In genomic region chr16:87371261-87371866, GRCh38 we compare ENCODE assay signal across 24 cellular contexts. TPM values are rescaled to one million over a fixed set of nuclear protein-coding genes. Genes with fewer than 3 reads are reported as not detected.
DNase-seq lines count a peak whose midpoint lies in the region; ATAC-seq, FAIRE-seq and TF ChIP-seq lines count a peak whose summit lies in the region.
"Had no signal": no experiment of that assay in that cellular context is flagged by ENCODE, and none has a peak within 500 bp of the region (broad histone marks: within the 10 kb centered on the region; RNA-seq: fewer than 3 reads in every experiment).

No MANE protein-coding gene starts in this region.

- H3K27me3 Mint-ChIP-seq in activated CD4-positive, alpha-beta T cell treated with anti-CD3 and anti-CD28 coated beads, Interleukin-2, amount 10 ng/mL, durations not matched to agents 7 days and 5 days: no peaks in the 10 kb centered on the region
- H3K27me3 Mint-ChIP-seq: activated CD4-positive, alpha-beta memory T cell treated with anti-CD3 and anti-CD28 coated beads for 36 hours; activated naive CD8-positive, alpha-beta T cell treated with anti-CD3 and anti-CD28 coated beads, Interleukin-2, amount 10 ng/mL, durations not matched to agents 7 days and 5 days had no signal

- no peak; a peak in 1 of 4 replicates for TF ChIP-seq POLR2A in HepG2 (IDR thresholded peaks at IDR 0.05; ENCODE audit: insufficient read depth in 1 of 2, low read depth in 2 of 2, low read length in 2 of 2)

- H3K27ac ChIP-seq in SJCRH30 (peak overlapping the region; percentile 93), HepG2 (ENCODE audit: extremely low read length, insufficient read depth, low read length) (no peak overlapping the region), psoas muscle (peak overlapping the region; percentile 81)

- TF ChIP-seq EP300 in HepG2 (IDR thresholded peaks at IDR 0.05; ENCODE audit: low read depth in 2 of 2, low read length in 2 of 2) (no peak), HepG2 (CRISPR knock-in tag; IDR thresholded peaks at IDR 0.05; ENCODE audit: borderline replicate concordance) (no peak)

- no peak for TF ChIP-seq RAD21 in HepG2 (CRISPR knock-in tag; IDR thresholded peaks at IDR 0.05)

- intact Hi-C loops in HepG2 (cut with micrococcal nuclease; ENCODE audit: unreplicated experiment): loop anchor here (2.0 kb wide), 1 partner anchor 17 kb away; no protein-coding TSS in a partner anchor
- intact Hi-C loops in psoas muscle (cut with DNase I): loop anchor here in 1 of 2 donors (5.0 kb wide), 1 partner anchor 44 kb away; no protein-coding TSS in a partner anchor

- peaks cover 99% of the 10 kb centered on the region for H4K20me1 ChIP-seq in HepG2 (ENCODE audit: insufficient read depth, low read length)

- FAIRE-seq in HepG2 (lab: Jason Lieb, UNC): no peak
- FAIRE-seq: A204.1 had no signal

- ATAC-seq in HepG2 (no peak), psoas muscle (no peak), HG02981 (IDR thresholded peaks at IDR 0.05; ENCODE audit: unreplicated experiment) (no peak)
- ATAC-seq: sciatic nerve had no signal

- TF ChIP-seq CTCF in HepG2 (CRISPR knock-in tag; IDR thresholded peaks at IDR 0.05) (no peak), psoas muscle (IDR thresholded peaks at IDR 0.05) (no peak)

- peaks cover 12% of the 10 kb centered on the region for H3K4me1 ChIP-seq in SJCRH30
- peaks cover 85% of the 10 kb centered on the region for H3K4me1 ChIP-seq in HepG2 (ENCODE audit: insufficient read depth, low read length)
- peaks cover 63% of the 10 kb centered on the region for H3K4me1 ChIP-seq in psoas muscle

- H3K9ac ChIP-seq in HepG2 (ENCODE audit: insufficient read depth, low read depth, low read length): no peak overlapping the region

- H3K36me3 Mint-ChIP-seq in activated CD4-positive, alpha-beta T cell treated with anti-CD3 and anti-CD28 coated beads, Interleukin-2, amount 10 ng/mL, durations not matched to agents 7 days and 5 days (ENCODE audit: low read depth): peaks cover 4% of the 10 kb centered on the region

- peaks cover 36% of the 10 kb centered on the region for H3K4me1 Mint-ChIP-seq in activated CD4-positive, alpha-beta T cell treated with anti-CD3 and anti-CD28 coated beads, Interleukin-2, amount 10 ng/mL, durations not matched to agents 7 days and 5 days

- in situ Hi-C loops in HepG2 (cut with HindIII; ENCODE audit: extremely low pct_ligation_motif_present, low pct_unique_long_range_greater_than_20kb): no loop called here

- H3K4me2 ChIP-seq in HepG2 (ENCODE audit: low read depth, low read length): no peak overlapping the region

- POLR2A ChIA-PET in activated CD4-positive, alpha-beta T cell treated with anti-CD3 and anti-CD28 coated beads, Interleukin-2, amount 10 ng/mL, durations not matched to agents 7 days and 5 days (lab: Charles Lee): no interaction called here
- POLR2A ChIA-PET in HepG2 (lab: Yijun Ruan, JAX): interaction anchor here (14.0 to 18.0 kb wide), 2 partner anchors 7 to 9 kb away, joined by 265 read pairs; partner anchors contain the start of gene FBXO31

- H3K4me3 Mint-ChIP-seq in activated CD4-positive, alpha-beta T cell treated with anti-CD3 and anti-CD28 coated beads, Interleukin-2, amount 10 ng/mL, durations not matched to agents 7 days and 5 days: no peak overlapping the region
- H3K4me3 Mint-ChIP-seq: activated CD4-positive, alpha-beta memory T cell treated with anti-CD3 and anti-CD28 coated beads for 36 hours; activated naive CD8-positive, alpha-beta T cell treated with anti-CD3 and anti-CD28 coated beads, Interleukin-2, amount 10 ng/mL, durations not matched to agents 7 days and 5 days had no signal

- H3K9me3 ChIP-seq in SJCRH30 (replicated peaks): no peaks in the 10 kb centered on the region
- no peaks in the 10 kb centered on the region for H3K9me3 ChIP-seq in HepG2 (ENCODE audit: low read length)
- no peaks in the 10 kb centered on the region for H3K9me3 ChIP-seq in psoas muscle

- H3K36me3 ChIP-seq in SJCRH30 (no peaks in the 10 kb centered on the region), HepG2 (replicated peaks in 1 of 2; ENCODE audit: control insufficient read depth in 1 of 2, insufficient read depth in 2 of 2, low read length in 2 of 2) (peaks cover 36 to 85% of the 10 kb centered on the region in 2 experiments), psoas muscle (ENCODE audit: insufficient read depth in 1 of 2, low read depth in 1 of 2) (peaks cover 0 to 6% of the 10 kb centered on the region in 2 donors)

- DNase-seq in activated CD4-positive, alpha-beta T cell treated with anti-CD3 and anti-CD28 coated beads, Interleukin-2, amount 10 ng/mL, durations not matched to agents 7 days and 5 days: no peak
- no peak for DNase-seq in activated CD4-positive, alpha-beta T cell treated with anti-CD3 and anti-CD28 coated beads, Interleukin-2, amount 50 U/mL, for 1 hour
- DNase-seq in SJCRH30 (peak; percentile 59 to 70), HepG2 (ENCODE audit: low spot score) (no peak), psoas muscle (peak in 1 of 2 donors; percentile 38), NCI-H187 treated with DMSO at 0.1 percent for 48 hours (lab: John Stamatoyannopoulos, UW) (no peak), AG08396 (ENCODE audit: low spot score) (no peak)
- DNase-seq: activated CD4-positive, alpha-beta memory T cell treated with anti-CD3 and anti-CD28 coated beads for 36 hours; activated naive CD8-positive, alpha-beta T cell treated with anti-CD3 and anti-CD28 coated beads, Interleukin-2, amount 10 ng/mL, durations not matched to agents 7 days and 5 days; C1 segment of cervical spinal cord; cortex of kidney; foreskin fibroblast; GOT3; Karpas-422; NCI-H1092 treated with DMSO at 0.1 percent for 48 hours; NCI-H2107; NCI-H510A treated with DMSO at 0.1 percent for 48 hours; occipital lobe; stimulated activated CD4-positive, alpha-beta T cell treated with anti-CD3 and anti-CD28 coated beads, Interleukin-1b, Interleukin-23, amount 100 ng/mL, for 48 hours; stimulated activated naive CD4-positive, alpha-beta T cell treated with Interleukin-2 at 50 U/mL for 16 hours; T-helper 1 cell had no signal

- peak overlapping the region; percentile 71 for H3K27ac Mint-ChIP-seq in activated CD4-positive, alpha-beta T cell treated with anti-CD3 and anti-CD28 coated beads, Interleukin-2, amount 10 ng/mL, durations not matched to agents 7 days and 5 days
- H3K27ac Mint-ChIP-seq: activated CD4-positive, alpha-beta memory T cell treated with anti-CD3 and anti-CD28 coated beads for 36 hours had no signal

- no peak overlapping the region for H2AFZ ChIP-seq in HepG2 (ENCODE audit: low read length)

- H3K4me3 ChIP-seq in SJCRH30 (peak overlapping the region; percentile 26; the same call in 1 of the 2 replicates), HepG2 (replicated peaks in 1 of 3; ENCODE audit: insufficient read depth in 1 of 3, low read depth in 2 of 3, low read length in 3 of 3) (no peak overlapping the region), psoas muscle (no peak overlapping the region)

- BruUV-seq in HepG2 (replicated peaks; lab: Mats Ljungman, UMichigan): no TSS peak

- H3K9me3 Mint-ChIP-seq in activated CD4-positive, alpha-beta T cell treated with anti-CD3 and anti-CD28 coated beads, Interleukin-2, amount 10 ng/mL, durations not matched to agents 7 days and 5 days: no peaks in the 10 kb centered on the region
- H3K9me3 Mint-ChIP-seq: activated CD4-positive, alpha-beta memory T cell treated with anti-CD3 and anti-CD28 coated beads for 36 hours; activated naive CD8-positive, alpha-beta T cell treated with anti-CD3 and anti-CD28 coated beads, Interleukin-2, amount 10 ng/mL, durations not matched to agents 7 days and 5 days had no signal

- CTCF ChIA-PET in activated CD4-positive, alpha-beta T cell treated with anti-CD3 and anti-CD28 coated beads, Interleukin-2, amount 10 ng/mL, durations not matched to agents 7 days and 5 days (lab: Charles Lee): no interaction called here
- CTCF ChIA-PET in HepG2 (lab: Yijun Ruan, JAX; ENCODE audit: low intra/inter-chr PET ratio, low total read pairs): no interaction called here

- H3K79me2 ChIP-seq in HepG2 (ENCODE audit: insufficient read depth, low read length): peaks cover 98% of the 10 kb centered on the region

- H3K27me3 ChIP-seq in SJCRH30 (no peaks in the 10 kb centered on the region), HepG2 (ENCODE audit: control insufficient read depth in 1 of 2, insufficient read depth in 2 of 2, low read length in 2 of 2) (no peaks in the 10 kb centered on the region), psoas muscle (ENCODE audit: insufficient read depth in 3 of 3, low read length in 2 of 3) (no peaks in the 10 kb centered on the region)

- WGBS in HepG2 (ENCODE audit: low lambda C conversion rate): 93% methylated on average over 20 of the region's 20 CpGs
- 40 to 62% (median 40%) methylated on average over 20 of the region's 20 CpGs for WGBS in psoas muscle, 3 donors

RNA-seq across cellular contexts. Expression of gene FBXO31, which starts 12.2 kb away (rescaled TPM):
- total RNA-seq in activated CD4-positive, alpha-beta T cell treated with anti-CD3 and anti-CD28 coated beads, Interleukin-2, amount 10 ng/mL, durations not matched to agents 7 days and 5 days: 10 to 100 TPM; 27.4 to 30.6 TPM
- 11.9 and 13.1 TPM in 2 replicates for total RNA-seq in SJCRH30 (2014; rRNA removed; shearing (Covaris generic))
- 81.3 and 92.4 TPM in 2 replicates for total RNA-seq in HepG2 (2016; rRNA removed; fragmentation: Illumina TruSeq; extraction: Trizol)
- 18.3 and 22.9 TPM in 2 replicates for total RNA-seq in HepG2 (2016; cell fraction: cytosol; rRNA removed; fragmentation: Illumina TruSeq; extraction: Trizol; ENCODE audit: low read depth)
- 64.5 and 91.5 TPM in 2 replicates for total RNA-seq in HepG2 (2016; cell fraction: insoluble cytoplasmic fraction; rRNA removed; fragmentation: Illumina TruSeq; extraction: Trizol)
- total RNA-seq in HepG2 (2016; cell fraction: membrane; rRNA removed; fragmentation: Illumina TruSeq; extraction: Trizol): 33.7 and 38.0 TPM in 2 replicates
- total RNA-seq in HepG2 (2016; cell fraction: nucleus; rRNA removed; fragmentation: Illumina TruSeq; extraction: Trizol): 94.4 and 107 TPM in 2 replicates
- polyA plus RNA-seq in HepG2 (2011; rRNA removed): 101 and 118 TPM in 2 replicates
- 51.6 and 63.1 TPM in 2 replicates for polyA plus RNA-seq in HepG2 (2011; cell fraction: cytosol; rRNA removed)
- 393 and 579 TPM in 2 replicates for polyA plus RNA-seq in HepG2 (2011; cell fraction: nucleus; rRNA removed)
- 75.5 and 101 TPM in 2 replicates for polyA plus RNA-seq in HepG2 (2012)
- 6.1 and 6.4 TPM in 2 replicates for polyA plus RNA-seq in HepG2 (2016; cell fraction: cytosol; fragmentation: Illumina TruSeq; extraction: Trizol; ENCODE audit: low read depth)
- 57.9 and 71.3 TPM in 2 replicates for polyA plus RNA-seq in HepG2 (2016; cell fraction: insoluble cytoplasmic fraction; fragmentation: Illumina TruSeq; extraction: Trizol; ENCODE audit: low read depth)
- polyA plus RNA-seq in HepG2 (2016; cell fraction: membrane; fragmentation: Illumina TruSeq; extraction: Trizol; ENCODE audit: low read depth): 18.2 and 18.3 TPM in 2 replicates
- 256 and 269 TPM in 2 replicates for polyA plus RNA-seq in HepG2 (2016; cell fraction: nucleus; fragmentation: Illumina TruSeq; extraction: Trizol; ENCODE audit: insufficient read depth, low read depth)
- 29.6 and 164 TPM in 2 replicates for polyA minus RNA-seq in HepG2 (2011; rRNA and poly(A)+ RNA removed; ENCODE audit: low replicate concordance)
- polyA minus RNA-seq in HepG2 (2011; cell fraction: cytosol; rRNA and poly(A)+ RNA removed): 53.4 and 63.9 TPM in 2 replicates
- polyA minus RNA-seq in HepG2 (2011; cell fraction: nucleus; rRNA and poly(A)+ RNA removed): 202 and 208 TPM in 2 replicates
- total RNA-seq in psoas muscle: 100 to 1,000 TPM in 1 of 4 donors, 10 to 100 TPM in 3; 88.1 to 103 (median 98.5) TPM
- 10 to 100 TPM; 26.3 to 95.3 (median 48.0) TPM for polyA plus RNA-seq in psoas muscle

RNA-seq across cellular contexts. Expression of gene MAP1LC3B, which starts 20.8 kb away (rescaled TPM):
- 10 to 100 TPM; 50.5 to 55.4 TPM for total RNA-seq in activated CD4-positive, alpha-beta T cell treated with anti-CD3 and anti-CD28 coated beads, Interleukin-2, amount 10 ng/mL, durations not matched to agents 7 days and 5 days
- total RNA-seq in SJCRH30 (2014; rRNA removed; shearing (Covaris generic)): 12.1 and 12.9 TPM in 2 replicates
- total RNA-seq in HepG2 (2016; rRNA removed; fragmentation: Illumina TruSeq; extraction: Trizol) (15.7 and 30.6 TPM in 2 replicates), psoas muscle (100 to 1,000 TPM; 117 to 189 (median 142) TPM)
- 5.5 and 7.0 TPM in 2 replicates for total RNA-seq in HepG2 (2016; cell fraction: cytosol; rRNA removed; fragmentation: Illumina TruSeq; extraction: Trizol; ENCODE audit: low read depth)
- total RNA-seq in HepG2 (2016; cell fraction: insoluble cytoplasmic fraction; rRNA removed; fragmentation: Illumina TruSeq; extraction: Trizol): 15.9 and 27.1 TPM in 2 replicates
- 24.8 and 26.3 TPM in 2 replicates for total RNA-seq in HepG2 (2016; cell fraction: membrane; rRNA removed; fragmentation: Illumina TruSeq; extraction: Trizol)
- 22.0 and 22.3 TPM in 2 replicates for total RNA-seq in HepG2 (2016; cell fraction: nucleus; rRNA removed; fragmentation: Illumina TruSeq; extraction: Trizol)
- polyA plus RNA-seq in HepG2 (2011; rRNA removed) (37.4 and 37.9 TPM in 2 replicates), psoas muscle (100 to 1,000 TPM; 114 to 189 (median 158) TPM)
- 18.1 and 36.3 TPM in 2 replicates for polyA plus RNA-seq in HepG2 (2011; cell fraction: cytosol; rRNA removed)
- 15.1 and 23.4 TPM in 2 replicates for polyA plus RNA-seq in HepG2 (2011; cell fraction: nucleus; rRNA removed)
- 68.5 and 98.3 TPM in 2 replicates for polyA plus RNA-seq in HepG2 (2012)
- 9.9 and 13.1 TPM in 2 replicates for polyA plus RNA-seq in HepG2 (2016; cell fraction: cytosol; fragmentation: Illumina TruSeq; extraction: Trizol; ENCODE audit: low read depth)
- 65.5 and 71.9 TPM in 2 replicates for polyA plus RNA-seq in HepG2 (2016; cell fraction: insoluble cytoplasmic fraction; fragmentation: Illumina TruSeq; extraction: Trizol; ENCODE audit: low read depth)
- polyA plus RNA-seq in HepG2 (2016; cell fraction: membrane; fragmentation: Illumina TruSeq; extraction: Trizol; ENCODE audit: low read depth): 26.7 and 27.4 TPM in 2 replicates
- 42.6 and 45.0 TPM in 2 replicates for polyA plus RNA-seq in HepG2 (2016; cell fraction: nucleus; fragmentation: Illumina TruSeq; extraction: Trizol; ENCODE audit: insufficient read depth, low read depth)
- polyA minus RNA-seq in HepG2 (2011; rRNA and poly(A)+ RNA removed; ENCODE audit: low replicate concordance): 13.2 and 15.8 TPM in 2 replicates
- polyA minus RNA-seq in HepG2 (2011; cell fraction: cytosol; rRNA and poly(A)+ RNA removed): 22.2 and 35.4 TPM in 2 replicates
- polyA minus RNA-seq in HepG2 (2011; cell fraction: nucleus; rRNA and poly(A)+ RNA removed): 23.0 and 32.7 TPM in 2 replicates

RNA-seq across cellular contexts. Expression of gene C16orf95, which starts 54.2 kb away (rescaled TPM):
- 1 to 10 TPM; 7.3 to 9.2 TPM for total RNA-seq in activated CD4-positive, alpha-beta T cell treated with anti-CD3 and anti-CD28 coated beads, Interleukin-2, amount 10 ng/mL, durations not matched to agents 7 days and 5 days
- total RNA-seq in SJCRH30 (2014; rRNA removed; shearing (Covaris generic)): 1.5 TPM in 2 replicates
- total RNA-seq in HepG2 (2016; rRNA removed; fragmentation: Illumina TruSeq; extraction: Trizol): 7.2 and 8.6 TPM in 2 replicates
- total RNA-seq in HepG2 (2016; cell fraction: cytosol; rRNA removed; fragmentation: Illumina TruSeq; extraction: Trizol; ENCODE audit: low read depth): 20.8 and 21.6 TPM in 2 replicates
- 6.9 and 8.1 TPM in 2 replicates for total RNA-seq in HepG2 (2016; cell fraction: insoluble cytoplasmic fraction; rRNA removed; fragmentation: Illumina TruSeq; extraction: Trizol)
- total RNA-seq in HepG2 (2016; cell fraction: membrane; rRNA removed; fragmentation: Illumina TruSeq; extraction: Trizol): 15.4 and 16.2 TPM in 2 replicates
- total RNA-seq in HepG2 (2016; cell fraction: nucleus; rRNA removed; fragmentation: Illumina TruSeq; extraction: Trizol): 6.3 TPM in 2 replicates
- polyA plus RNA-seq in HepG2 (2011; rRNA removed): 2.0 and 2.8 TPM in 2 replicates
- polyA plus RNA-seq in HepG2 (2011; cell fraction: cytosol; rRNA removed): 1.3 and 3.1 TPM in 2 replicates
- 4.1 and 5.0 TPM in 2 replicates for polyA plus RNA-seq in HepG2 (2011; cell fraction: nucleus; rRNA removed)
- 3.8 and 4.5 TPM in 2 replicates for polyA plus RNA-seq in HepG2 (2012)
- polyA plus RNA-seq in HepG2 (2016; cell fraction: cytosol; fragmentation: Illumina TruSeq; extraction: Trizol; ENCODE audit: low read depth): 14.5 and 18.3 TPM in 2 replicates
- polyA plus RNA-seq in HepG2 (2016; cell fraction: insoluble cytoplasmic fraction; fragmentation: Illumina TruSeq; extraction: Trizol; ENCODE audit: low read depth): 6.1 and 7.7 TPM in 2 replicates
- 13.5 and 16.8 TPM in 2 replicates for polyA plus RNA-seq in HepG2 (2016; cell fraction: membrane; fragmentation: Illumina TruSeq; extraction: Trizol; ENCODE audit: low read depth)
- 7.1 and 7.6 TPM in 2 replicates for polyA plus RNA-seq in HepG2 (2016; cell fraction: nucleus; fragmentation: Illumina TruSeq; extraction: Trizol; ENCODE audit: insufficient read depth, low read depth)
- polyA minus RNA-seq in HepG2 (2011; rRNA and poly(A)+ RNA removed; ENCODE audit: low replicate concordance): 2.1 and 2.6 TPM in 2 replicates
- polyA minus RNA-seq in HepG2 (2011; cell fraction: cytosol; rRNA and poly(A)+ RNA removed): 0.79 and 1.4 TPM in 2 replicates
- polyA minus RNA-seq in HepG2 (2011; cell fraction: nucleus; rRNA and poly(A)+ RNA removed): 3.7 and 5.0 TPM in 2 replicates
- 1 to 10 TPM; 5.3 to 8.1 (median 6.0) TPM for total RNA-seq in psoas muscle
- polyA plus RNA-seq in psoas muscle: 1 to 10 TPM; 1.7 to 6.8 (median 2.0) TPM

Comparison
In these comparisons a context has a peak if more than half of its experiments do, and no peak if none do; other contexts are left out.
1. DNase-seq: peak in SJCRH30 (2 of 2); none in activated CD4-positive, alpha-beta T cell treated with anti-CD3 and anti-CD28 coated beads, Interleukin-2, amount 10 ng/mL, durations not matched to agents 7 days and 5 days (single experiment), activated CD4-positive, alpha-beta T cell treated with anti-CD3 and anti-CD28 coated beads, Interleukin-2, amount 50 U/mL, for 1 hour (single experiment), HepG2 (single experiment), NCI-H187 treated with DMSO at 0.1 percent for 48 hours (single experiment) and AG08396 (single experiment).